Comparison of ENCODE assay signal across 34 cellular contexts in the genomic region with DNA sequence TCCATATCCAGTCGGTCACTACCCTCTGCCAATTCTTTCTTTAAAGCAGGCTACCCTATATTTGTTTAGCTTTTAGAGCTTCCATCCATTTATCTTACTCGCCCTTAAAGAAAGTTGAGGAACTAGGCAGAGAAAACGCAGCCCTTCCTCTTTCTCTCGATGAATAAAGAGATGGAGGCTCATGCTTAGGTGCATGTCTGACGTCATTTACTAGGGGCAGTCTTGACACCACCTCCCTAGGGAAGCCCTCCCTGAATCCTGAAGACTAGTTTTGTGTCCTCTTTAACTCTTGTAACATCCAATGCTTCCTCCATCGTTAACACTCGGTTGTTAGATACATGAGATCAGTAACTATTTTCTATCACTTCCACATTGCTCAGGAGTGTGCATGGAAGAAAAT.
"Had no signal": no experiment of that assay in that cellular context is flagged by ENCODE, and none has a peak within 500 bp of the region (broad histone marks: within the 10 kb centered on the region; RNA-seq: fewer than 3 reads in every experiment).

No MANE protein-coding gene starts in this region.

- H3K9me3 ChIP-seq: MG63 had no signal

- H3K36me3 ChIP-seq: MG63 had no signal

- H3K4me3 ChIP-seq: MG63 had no signal

- DNase-seq: Karpas-422, Kasumi-1, MG63, MM.1S, MV-4-11, NCI-H1048, NCI-H1092, NCI-H1092 treated with DMSO at 0.1 percent for 48 hours, NCI-H1105, NCI-H1105 treated with DMSO at 0.1 percent for 48 hours, NCI-H1417, NCI-H1417 treated with DMSO at 0.1 percent for 48 hours, NCI-H1436, NCI-H1436 treated with DMSO at 0.1 percent for 48 hours, NCI-H146, NCI-H1694, NCI-H1694 treated with DMSO at 0.1 percent for 48 hours, NCI-H187, NCI-H187 treated with DMSO at 0.1 percent for 48 hours, NCI-H1930, NCI-H2029, NCI-H2029 treated with DMSO at 0.1 percent for 48 hours, NCI-H2081, NCI-H2081 treated with DMSO at 0.1 percent for 48 hours, NCI-H2107, NCI-H2171, NCI-H2171 treated with DMSO at 0.1 percent for 48 hours, NCI-H2227 treated with DMSO at 0.1 percent for 48 hours, NCI-H226, NCI-H345, NCI-H446, NCI-H446 treated with DMSO at 0.1 percent for 48 hours, NCI-H510A, NCI-H510A treated with DMSO at 0.1 percent for 48 hours had no signal
